Comparison of ENCODE assay signal across 8 cellular contexts in genomic region chr4:25439913-25440477, GRCh38.
DNase-seq lines count a peak whose midpoint lies in the region; ATAC-seq, FAIRE-seq and TF ChIP-seq lines count a peak whose summit lies in the region.

No MANE protein-coding gene starts in this region.

- no peak for TF ChIP-seq POLR2A in GM12891 (IDR thresholded peaks at IDR 0.05; ENCODE audit: low read depth, low read length)

- H3K36me3 ChIP-seq in SK-N-SH (replicated peaks in 1 of 2; ENCODE audit: control insufficient read depth in 1 of 2, insufficient read depth in 2 of 2, low read length in 1 of 2): no peaks in the 10 kb centered on the region
- H3K36me3 ChIP-seq in small intestine (ENCODE audit: control insufficient read depth in 2 of 2, insufficient read depth in 2 of 2, low read length in 2 of 2): no peaks in the 10 kb centered on the region

- no peak overlapping the region for H2AFZ ChIP-seq in SK-N-SH (ENCODE audit: low read depth)

- no peaks in the 10 kb centered on the region for H4K20me1 ChIP-seq in SK-N-SH (ENCODE audit: insufficient read depth)

- in situ Hi-C loops in astrocyte of the cerebellum (cut with HindIII; ENCODE audit: low sequenced_read_pairs): loop anchor here (5.0 kb wide), 1 partner anchor 332 kb away; no protein-coding TSS in a partner anchor

- H3K4me3 ChIP-seq in SK-N-SH (ENCODE audit: low read depth in 2 of 2, low read length in 1 of 2): no peak overlapping the region; a peak in 1 of 4 replicates
- no peak overlapping the region for H3K4me3 ChIP-seq in astrocyte of the cerebellum (ENCODE audit: low read depth, low read length)
- no peak overlapping the region for H3K4me3 ChIP-seq in small intestine (ENCODE audit: low read depth in 1 of 2, low read length in 2 of 2)

- 10% methylated on average over 2 of the region's 2 CpGs for WGBS in SK-N-SH (ENCODE audit: low lambda C conversion rate)
- 15 to 26% (median 19%) methylated on average over 2 of the region's 2 CpGs for WGBS in small intestine, 3 donors

- peak; percentile 91 for TF ChIP-seq CTCF in SK-N-SH (IDR thresholded peaks at IDR 0.05)
- TF ChIP-seq CTCF in astrocyte of the cerebellum (IDR thresholded peaks at IDR 0.05; ENCODE audit: low read depth, low read length, missing control alignments): peak; percentile 94

- POLR2A ChIA-PET in SK-N-SH (lab: Yijun Ruan, JAX): interaction anchor here (0.6 kb wide), 1 partner anchor 1678 kb away, joined by 4 read pairs; no protein-coding TSS in a partner anchor

- peak; percentile 69 for TF ChIP-seq RAD21 in SK-N-SH (IDR thresholded peaks at IDR 0.05; ENCODE audit: low read length)

- TF ChIP-seq EP300 in SK-N-SH (IDR thresholded peaks at IDR 0.05; ENCODE audit: borderline replicate concordance in 1 of 2, low read depth in 1 of 2, low read length in 1 of 2): no peak

- ATAC-seq in HG02759 (IDR thresholded peaks at IDR 0.05; ENCODE audit: unreplicated experiment): peak; percentile 94

- no peaks in the 10 kb centered on the region for H3F3A ChIP-seq in SK-N-SH (replicated peaks; ENCODE audit: insufficient read depth)

- no peaks in the 10 kb centered on the region for H3K27me3 ChIP-seq in SK-N-SH (ENCODE audit: insufficient read depth)
- H3K27me3 ChIP-seq in small intestine (ENCODE audit: control insufficient read depth in 2 of 2, insufficient read depth in 2 of 2, low read length in 2 of 2): no peaks in the 10 kb centered on the region

- H3K27ac ChIP-seq in SK-N-SH (ENCODE audit: low read depth in 2 of 2, low read length in 1 of 2) (no peak overlapping the region), small intestine (ENCODE audit: low read depth in 1 of 2, low read length in 1 of 2) (no peak overlapping the region)

- H3K4me2 ChIP-seq in SK-N-SH: no peak overlapping the region

- H3K9me3 ChIP-seq in SK-N-SH (no peaks in the 10 kb centered on the region), small intestine (ENCODE audit: control insufficient read depth, low read depth) (no peaks in the 10 kb centered on the region)

- H3K9me2 ChIP-seq in SK-N-SH: no peaks in the 10 kb centered on the region

- DNase-seq in 8988T: peak; percentile 42
- DNase-seq in GM12891 (ENCODE audit: insufficient read length, low spot score): peak; percentile 52
- peak; percentile 79 for DNase-seq in NCI-H1092 (lab: John Stamatoyannopoulos, UW)
- peak; percentile 71 for DNase-seq in SK-N-SH
- DNase-seq in astrocyte of the cerebellum (ENCODE audit: low read depth): peak; percentile 53
- peak; percentile 37 to 81 for DNase-seq in hippocampal formation (lab: John Stamatoyannopoulos, UW)
- DNase-seq in small intestine: peak; percentile 77

- CTCF ChIA-PET in SK-N-SH (lab: Yijun Ruan, JAX): interaction anchor here (0.6 to 6.9 kb wide), 32 partner anchors 9 to 437 kb away, joined by 3 to 166 read pairs (median 4); no protein-coding TSS in a partner anchor

- H3K79me2 ChIP-seq in SK-N-SH (ENCODE audit: insufficient read depth): no peaks in the 10 kb centered on the region

- no peaks in the 10 kb centered on the region; a peak in 1 of 4 replicates for H3K4me1 ChIP-seq in SK-N-SH (ENCODE audit: control insufficient read depth in 1 of 2, insufficient read depth in 2 of 2, low read depth in 1 of 2, low read length in 1 of 2)
- no peaks in the 10 kb centered on the region for H3K4me1 ChIP-seq in small intestine (ENCODE audit: control insufficient read depth in 2 of 2, insufficient read depth in 1 of 2, low read depth in 1 of 2, low read length in 1 of 2)

- H3K9ac ChIP-seq in SK-N-SH: no peak overlapping the region

- FAIRE-seq in GM12891 (lab: Jason Lieb, UNC) (peak; percentile 31), small intestine (lab: Jason Lieb, UNC) (no peak)

TF ChIP-seq in GM12891, 5 proteins besides CTCF, POLR2A, EP300 and RAD21:
- TF ChIP-seq SPI1 (IDR thresholded peaks at IDR 0.05; ENCODE audit: low read depth, low read length): no peak
- no peak for TF ChIP-seq PAX5 (IDR thresholded peaks at IDR 0.05; ENCODE audit: insufficient read depth, low read length, severe bottlenecking)
- no peak for TF ChIP-seq TAF1 (IDR thresholded peaks at IDR 0.05; ENCODE audit: low read depth, low read length)
- TF ChIP-seq POU2F2 (IDR thresholded peaks at IDR 0.05; ENCODE audit: low read depth, low read length): no peak
- no peak for TF ChIP-seq POLR2AphosphoS5 (IDR thresholded peaks at IDR 0.05; ENCODE audit: low read depth, low read length)

TF ChIP-seq in SK-N-SH, 30 proteins besides CTCF, POLR2A, EP300 and RAD21:
- TF ChIP-seq SMC3 (IDR thresholded peaks at IDR 0.05; ENCODE audit: low read depth, low read length) (peak; percentile 62), TEAD4 (IDR thresholded peaks at IDR 0.05; ENCODE audit: borderline replicate concordance, insufficient read depth) (no peak), REST (IDR thresholded peaks at IDR 0.05; ENCODE audit: low read depth, low read length) (no peak), GATA2 (CRISPR knock-in tag; IDR thresholded peaks at IDR 0.05) (peak; percentile 20; the same call in 1 of the 2 replicates), TAF1 (IDR thresholded peaks at IDR 0.05; ENCODE audit: borderline replicate concordance, low read depth, low read length) (no peak), FOXJ3 (CRISPR knock-in tag; IDR thresholded peaks at IDR 0.05) (no peak), RFX5 (IDR thresholded peaks at IDR 0.05; ENCODE audit: low read length) (no peak), EZH2phosphoT487 (IDR thresholded peaks at IDR 0.05; ENCODE audit: borderline replicate concordance, low read depth) (no peak), SIN3A (IDR thresholded peaks at IDR 0.05; ENCODE audit: borderline replicate concordance, low read depth, low read length) (no peak), YY1 (IDR thresholded peaks at IDR 0.05; ENCODE audit: low read depth) (no peak)
